7 cellular contexts compared by ENCODE assay signal in genomic region chr10:12251581-12251980, GRCh38.
"Had no signal": no experiment of that assay in that cellular context is flagged by ENCODE, and none has a peak within 500 bp of the region (broad histone marks: within the 10 kb centered on the region; RNA-seq: fewer than 3 reads in every experiment).

No MANE protein-coding gene starts in this region.

- FAIRE-seq: H1, H54, HTR-8/SVneo had no signal

- DNase-seq: H9, HCEC 1CT, IMR-90 had no signal

- ATAC-seq: GM23338 had no signal
